Comparison of ENCODE assay signal across 26 cellular contexts in the genomic region with DNA sequence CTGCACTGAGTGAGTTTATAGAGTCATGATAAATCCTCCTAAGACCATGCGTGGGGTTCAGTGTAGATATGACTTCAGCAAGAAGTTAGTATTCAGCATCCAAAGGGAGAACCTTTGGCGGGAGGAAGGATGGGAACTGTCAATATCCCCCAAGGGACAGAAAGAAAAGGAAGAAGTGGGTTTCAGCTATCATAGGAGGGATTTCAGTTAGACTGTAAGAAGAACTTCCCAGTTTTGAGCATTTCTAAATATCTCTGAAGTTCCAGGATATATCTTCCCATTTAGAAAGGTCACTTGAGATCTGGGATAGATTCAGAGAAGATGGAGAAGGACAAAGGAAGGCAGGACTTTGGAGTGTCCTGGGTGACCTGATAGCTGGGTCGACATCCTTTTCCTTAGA. TPM values are rescaled to one million over a fixed set of nuclear protein-coding genes. Genes with fewer than 3 reads are reported as not detected.
DNase-seq lines count a peak whose midpoint lies in the region; ATAC-seq and TF ChIP-seq lines count a peak whose summit lies in the region.
"Had no signal": no experiment of that assay in that cellular context is flagged by ENCODE, and none has a peak within 500 bp of the region (broad histone marks: within the 10 kb centered on the region; RNA-seq: fewer than 3 reads in every experiment).

No MANE protein-coding gene starts in this region.

- H3K27ac ChIP-seq in BLaER1: peak overlapping the region; percentile 79
- peak overlapping the region; percentile 27; the same call in 1 of the 2 replicates for H3K27ac ChIP-seq in VCaP
- no peak overlapping the region for H3K27ac ChIP-seq in lower lobe of right lung
- H3K27ac ChIP-seq in stomach smooth muscle (ENCODE audit: low read length): peak overlapping the region; percentile 97
- no peak overlapping the region for H3K27ac ChIP-seq in CD4-positive, alpha-beta T cell (ENCODE audit: low read depth, low read length)
- H3K27ac ChIP-seq: neural progenitor cell had no signal

- DNase-seq in lower lobe of right lung: no peak
- DNase-seq in DMS114 treated with DMSO at 0.1 percent for 48 hours (lab: John Stamatoyannopoulos, UW; ENCODE audit: unreplicated experiment): no peak
- DNase-seq in NCI-H748 (lab: John Stamatoyannopoulos, UW; ENCODE audit: unreplicated experiment): no peak
- DNase-seq in NCI-H2171 treated with DMSO at 0.1 percent for 48 hours (lab: John Stamatoyannopoulos, UW): no peak
- DNase-seq in CD4-positive, alpha-beta T cell: no peak
- DNase-seq: activated CD8-positive, alpha-beta memory T cell treated with anti-CD3 and anti-CD28 coated beads, Interleukin-2, amount 50 U/mL, for 4 hours; activated naive CD8-positive, alpha-beta T cell treated with anti-CD3 and anti-CD28 coated beads for 36 hours; endodermal cell; glutamatergic neuron; MG63; midbrain; NCI-H1417; SK-N-SH; small intestine; stimulated activated naive B cell treated with anti-CD40 and anti-IgM and Interleukin-4, amounts not matched to agents 10 μg/mL and 1 μg/mL and 100 μg/mL, for 72 hours; upper lobe of left lung had no signal

- CTCF ChIA-PET in CD4-positive, alpha-beta T cell (lab: Charles Lee): no interaction called here

- H3K4me3 ChIP-seq in BLaER1 (peak overlapping the region; percentile 62; the same call in 1 of the 2 replicates), lower lobe of right lung (peak overlapping the region; percentile 40), stomach smooth muscle (ENCODE audit: low read length in 2 of 2) (peak overlapping the region; percentile 72 to 87)
- H3K4me3 ChIP-seq: HAP-1, MG63, neural progenitor cell had no signal

- no peak overlapping the region for H3K27ac Mint-ChIP-seq in CD4-positive, alpha-beta T cell
- H3K27ac Mint-ChIP-seq: activated naive CD8-positive, alpha-beta T cell treated with anti-CD3 and anti-CD28 coated beads for 36 hours; activated T-helper 2 cell treated with anti-CD3 and anti-CD28 coated beads, Interferon-gamma antibody, Interleukin-2, Interleukin-4, amounts not matched to agents 10 μg/mL and 5 μg/mL and 100 μg/mL, durations not matched to agents 14 hours and 24 hours and 36 hours; endodermal cell; progenitor cell of endocrine pancreas; stimulated activated naive B cell treated with anti-CD40 and anti-IgM and Interleukin-4, amounts not matched to agents 10 μg/mL and 1 μg/mL and 100 μg/mL, for 72 hours; T-helper 2 cell treated with Interferon-gamma antibody and Interleukin-4, amounts not matched to agents 5 μg/mL and 100 μg/mL, for 36 hours had no signal

- H3K36me3 ChIP-seq in BLaER1 (no peaks in the 10 kb centered on the region; the same call in 1 of the 2 replicates), lower lobe of right lung (no peaks in the 10 kb centered on the region), stomach smooth muscle (ENCODE audit: control insufficient read depth in 2 of 2, insufficient read depth in 2 of 2, low read length in 2 of 2) (peaks cover 13 to 18% of the 10 kb centered on the region in 2 donors)
- H3K36me3 ChIP-seq: HAP-1, MG63, neural progenitor cell had no signal

- no peak for ATAC-seq in lower lobe of right lung
- ATAC-seq in CD4-positive, alpha-beta T cell (ENCODE audit: poor library complexity): no peak
- ATAC-seq: stimulated activated naive B cell treated with anti-CD40 and anti-IgM and Interleukin-4, amounts not matched to agents 10 μg/mL and 1 μg/mL and 100 μg/mL, for 72 hours had no signal

- peaks cover 8% of the 10 kb centered on the region for H3K27me3 Mint-ChIP-seq in CD4-positive, alpha-beta T cell

- no peak overlapping the region for H3K4me3 Mint-ChIP-seq in CD4-positive, alpha-beta T cell
- H3K4me3 Mint-ChIP-seq: activated naive CD8-positive, alpha-beta T cell treated with anti-CD3 and anti-CD28 coated beads for 36 hours; endodermal cell; neural progenitor cell; stimulated activated naive B cell treated with anti-CD40 and anti-IgM and Interleukin-4, amounts not matched to agents 10 μg/mL and 1 μg/mL and 100 μg/mL, for 72 hours; T-helper 2 cell treated with Interferon-gamma antibody and Interleukin-4, amounts not matched to agents 5 μg/mL and 100 μg/mL, for 36 hours had no signal

- intact Hi-C loops in lower lobe of right lung (cut with DNase I): no loop called here
- intact Hi-C loops in CD4-positive, alpha-beta T cell (cut with DNase I, micrococcal nuclease): no loop called here

- H3K9ac ChIP-seq in BLaER1 (peak overlapping the region; percentile 46; the same call in 1 of the 2 replicates), stomach smooth muscle (ENCODE audit: low read length in 2 of 2) (peak overlapping the region; percentile 88 to 99)
- H3K9ac ChIP-seq: neural progenitor cell, SK-N-SH had no signal

- peak overlapping the region; percentile 91 for H3K4me2 ChIP-seq in BLaER1
- H3K4me2 ChIP-seq: neural progenitor cell, SK-N-SH had no signal

- peaks cover 4% of the 10 kb centered on the region for H3K4me1 Mint-ChIP-seq in CD4-positive, alpha-beta T cell (ENCODE audit: low read depth)

- H3K27me3 ChIP-seq in BLaER1 (no peaks in the 10 kb centered on the region), lower lobe of right lung (ENCODE audit: low read depth) (no peaks in the 10 kb centered on the region), stomach smooth muscle (ENCODE audit: control insufficient read depth in 1 of 2, insufficient read depth in 2 of 2, low read length in 2 of 2) (no peaks in the 10 kb centered on the region)
- no peaks in the 10 kb centered on the region for H3K27me3 ChIP-seq in CD4-positive, alpha-beta T cell (ENCODE audit: control insufficient read depth, insufficient read depth, low read length)
- H3K27me3 ChIP-seq: MG63, neural progenitor cell, upper lobe of left lung had no signal

- TF ChIP-seq CTCF in VCaP (conservative IDR thresholded peaks at IDR 0.05): no peak
- no peak for TF ChIP-seq CTCF in lower lobe of right lung (IDR thresholded peaks at IDR 0.05)
- TF ChIP-seq CTCF in CD4-positive, alpha-beta T cell (IDR thresholded peaks at IDR 0.05): no peak

- no peaks in the 10 kb centered on the region for H3K9me3 Mint-ChIP-seq in CD4-positive, alpha-beta T cell
- H3K9me3 Mint-ChIP-seq: activated naive CD8-positive, alpha-beta T cell treated with anti-CD3 and anti-CD28 coated beads for 36 hours; activated T-helper 2 cell treated with anti-CD3 and anti-CD28 coated beads, Interferon-gamma antibody, Interleukin-2, Interleukin-4, amounts not matched to agents 10 μg/mL and 5 μg/mL and 100 μg/mL, durations not matched to agents 14 hours and 24 hours and 36 hours; endodermal cell; neural progenitor cell; stimulated activated naive B cell treated with anti-CD40 and anti-IgM and Interleukin-4, amounts not matched to agents 10 μg/mL and 1 μg/mL and 100 μg/mL, for 72 hours; T-helper 2 cell treated with Interferon-gamma antibody and Interleukin-4, amounts not matched to agents 5 μg/mL and 100 μg/mL, for 36 hours had no signal

- no peaks in the 10 kb centered on the region for H4K20me1 ChIP-seq in BLaER1

- POLR2A ChIA-PET in CD4-positive, alpha-beta T cell (lab: Charles Lee): no interaction called here

- H3K9me3 ChIP-seq in BLaER1: no peaks in the 10 kb centered on the region
- H3K9me3 ChIP-seq in lower lobe of right lung: no peaks in the 10 kb centered on the region
- no peaks in the 10 kb centered on the region for H3K9me3 ChIP-seq in stomach smooth muscle (ENCODE audit: control insufficient read depth in 2 of 2, low read length in 2 of 2)
- no peaks in the 10 kb centered on the region for H3K9me3 ChIP-seq in CD4-positive, alpha-beta T cell (ENCODE audit: control insufficient read depth, low read length)
- H3K9me3 ChIP-seq: HAP-1, MG63, SK-N-SH, upper lobe of left lung had no signal

- H3K4me1 ChIP-seq in BLaER1 (peaks cover 88% of the 10 kb centered on the region), lower lobe of right lung (peaks cover 20% of the 10 kb centered on the region), stomach smooth muscle (ENCODE audit: control insufficient read depth, insufficient read depth, low read length) (peaks cover 70% of the 10 kb centered on the region)
- H3K4me1 ChIP-seq: HAP-1 had no signal

- H3K36me3 Mint-ChIP-seq in CD4-positive, alpha-beta T cell (ENCODE audit: low read depth): no peaks in the 10 kb centered on the region
- H3K36me3 Mint-ChIP-seq: activated naive CD8-positive, alpha-beta T cell treated with anti-CD3 and anti-CD28 coated beads for 36 hours; neural progenitor cell; stimulated activated naive B cell treated with anti-CD40 and anti-IgM and Interleukin-4, amounts not matched to agents 10 μg/mL and 1 μg/mL and 100 μg/mL, for 72 hours had no signal

RNA-seq across cellular contexts. Expression of gene KCNMB1, which starts 0.9 kb away (rescaled TPM):
- 2.5 TPM for total RNA-seq in lower lobe of right lung
- under 1 TPM; 0.06 to 0.11 TPM for total RNA-seq in CD4-positive, alpha-beta T cell
- total RNA-seq: activated naive CD8-positive, alpha-beta T cell treated with anti-CD3 and anti-CD28 coated beads for 36 hours; activated T-helper 2 cell treated with anti-CD3 and anti-CD28 coated beads, Interferon-gamma antibody, Interleukin-2, Interleukin-4, amounts not matched to agents 10 μg/mL and 5 μg/mL and 100 μg/mL, durations not matched to agents 14 hours and 24 hours and 36 hours; G401; NCI-H460; progenitor cell of endocrine pancreas had no signal

Comparison
In these comparisons a context has a peak if more than half of its experiments do, and no peak if none do; other contexts are left out.
1. H3K27ac ChIP-seq: peak in BLaER1 (single experiment), VCaP (single experiment) and stomach smooth muscle (single experiment); none in lower lobe of right lung (single experiment) and CD4-positive, alpha-beta T cell (single experiment).
2. Peak in every context shown above with its lines, with median percentiles within 50 percentile points of each other: H3K4me3 ChIP-seq.